25 cellular contexts compared by ENCODE assay signal in genomic region chr20:62087227-62087626, GRCh38. TPM values are rescaled to one million over a fixed set of nuclear protein-coding genes. Genes with fewer than 3 reads are reported as not detected.
DNase-seq lines count a peak whose midpoint lies in the region; ATAC-seq and TF ChIP-seq lines count a peak whose summit lies in the region.
"Had no signal": no experiment of that assay in that cellular context is flagged by ENCODE, and none has a peak within 500 bp of the region (broad histone marks: within the 10 kb centered on the region; RNA-seq: fewer than 3 reads in every experiment).

No MANE protein-coding gene starts in this region.

- no peaks in the 10 kb centered on the region for H3F3A ChIP-seq in PC-3 (ENCODE audit: low read length, unreplicated experiment)

- DNase-seq in NCI-H748 (lab: John Stamatoyannopoulos, UW; ENCODE audit: unreplicated experiment) (peak; percentile 10), NCI-H748 treated with DMSO at 0.1 percent for 48 hours (lab: John Stamatoyannopoulos, UW) (no peak), PC-3 (peak; percentile 52), fibroblast of villous mesenchyme (ENCODE audit: low read depth) (peak; percentile 26), psoas muscle (no peak), NCI-H146 treated with DMSO at 0.1 percent for 48 hours (lab: John Stamatoyannopoulos, UW; ENCODE audit: unreplicated experiment) (no peak)
- DNase-seq: activated CD4-positive, alpha-beta T cell treated with anti-CD3 and anti-CD28 coated beads, Interleukin-2, amount 50 U/mL, for 4 hours; activated CD4-positive, CD25-positive, alpha-beta regulatory T cell; activated CD8-positive, alpha-beta memory T cell treated with anti-CD3 and anti-CD28 coated beads, Interleukin-2, amount 50 U/mL, for 4 hours; AML-193; CD4-positive, alpha-beta memory T cell; DMS79; glutamatergic neuron; HCEC 1CT; MM.1S; NCI-H1436 treated with DMSO at 0.1 percent for 48 hours; NCI-H2171; NCI-H524 treated with DMSO at 0.1 percent for 48 hours; nucleus accumbens; stimulated activated CD4-positive, alpha-beta T cell treated with anti-CD3 and anti-CD28 coated beads, Interleukin-4, amount 100 ng/mL, for 1 hour had no signal

- H3K4me1 ChIP-seq in PC-3 (ENCODE audit: insufficient read depth, low read length) (peaks cover 10% of the 10 kb centered on the region), psoas muscle (no peaks in the 10 kb centered on the region)
- H3K4me1 ChIP-seq: suprapubic skin had no signal

- 0 out of 2 replicates have a peak overlapping the region, but pooled peaks have one; percentile 16 for H3K4me2 ChIP-seq in PC-3 (ENCODE audit: low read length)

- no peak overlapping the region for H3K27ac ChIP-seq in PC-3 (ENCODE audit: low read length)
- no peak overlapping the region for H3K27ac ChIP-seq in psoas muscle
- H3K27ac ChIP-seq: suprapubic skin had no signal

- no peak for TF ChIP-seq CTCF in PC-3 (conservative IDR thresholded peaks at IDR 0.05; ENCODE audit: low read depth, low read length)
- no peak for TF ChIP-seq CTCF in fibroblast of villous mesenchyme (IDR thresholded peaks at IDR 0.05; ENCODE audit: insufficient read depth, low read depth, low read length)
- TF ChIP-seq CTCF in psoas muscle (IDR thresholded peaks at IDR 0.05), result no peak

- 22 to 28% (median 26%) methylated on average over 11 of the region's 11 CpGs for WGBS in psoas muscle, 3 donors

- H3K4me3 ChIP-seq in PC-3 (ENCODE audit: low read length), result no peak overlapping the region
- H3K4me3 ChIP-seq in fibroblast of villous mesenchyme (ENCODE audit: low read depth, low read length), result no peak overlapping the region
- H3K4me3 ChIP-seq in psoas muscle, result no peak overlapping the region
- H3K4me3 ChIP-seq: suprapubic skin had no signal

- no peaks in the 10 kb centered on the region for H3K79me2 ChIP-seq in PC-3 (ENCODE audit: low read length)

- H3K27me3 ChIP-seq in PC-3 (ENCODE audit: low read length), result 0 out of 2 replicates have a peak, but pooled peaks cover 15% of the 10 kb centered on the region
- no peaks in the 10 kb centered on the region for H3K27me3 ChIP-seq in psoas muscle (ENCODE audit: insufficient read depth in 3 of 3, low read length in 2 of 3)

- intact Hi-C loops in PC-3 (cut with micrococcal nuclease), result no loop called here
- intact Hi-C loops in psoas muscle (cut with DNase I), result no loop called here

- BruUV-seq in PC-3 (replicated peaks; lab: Mats Ljungman, UMichigan), result no TSS peak

- no peaks in the 10 kb centered on the region for H3K9me3 ChIP-seq in PC-3 (ENCODE audit: low read length)
- H3K9me3 ChIP-seq in psoas muscle, result no peaks in the 10 kb centered on the region
- H3K9me3 ChIP-seq: suprapubic skin had no signal

- CTCF ChIA-PET in PC-3 (lab: Charles Lee), result no interaction called here

- no peak overlapping the region for H2AFZ ChIP-seq in PC-3 (ENCODE audit: low read length)

- no peaks in the 10 kb centered on the region for H3K36me3 ChIP-seq in PC-3 (ENCODE audit: low read depth, low read length)
- no peaks in the 10 kb centered on the region for H3K36me3 ChIP-seq in psoas muscle (ENCODE audit: insufficient read depth in 1 of 2, low read depth in 1 of 2)
- H3K36me3 ChIP-seq: suprapubic skin had no signal

- H3K9ac ChIP-seq in PC-3 (ENCODE audit: low read length), result no peak overlapping the region

- no peaks in the 10 kb centered on the region for H4K20me1 ChIP-seq in PC-3 (ENCODE audit: low read length)

- no peaks in the 10 kb centered on the region for H3K9me2 ChIP-seq in PC-3 (replicated peaks; ENCODE audit: low read length)

- POLR2A ChIA-PET in PC-3 (lab: Charles Lee; ENCODE audit: unreplicated experiment), result no interaction called here

- ATAC-seq in PC-3, result peak; percentile 25; the same call in 1 of the 2 replicates
- peak; percentile 50 to 72 (median 64) for ATAC-seq in psoas muscle
- no peak for ATAC-seq in HG02678 (IDR thresholded peaks at IDR 0.05; ENCODE audit: unreplicated experiment)
- no peak for ATAC-seq in GM21390 (IDR thresholded peaks at IDR 0.05; ENCODE audit: unreplicated experiment)
- ATAC-seq: Right ventricle myocardium inferior; stimulated activated memory B cell treated with anti-CD40 and anti-IgM and Interleukin-4, amounts not matched to agents 10 μg/mL and 1 μg/mL and 100 μg/mL, for 72 hours had no signal

RNA-seq across cellular contexts. Expression of gene TAF4, which starts 21.5 kb away (rescaled TPM):
- 9.6 and 15.1 TPM in 2 replicates for total RNA-seq in PC-3 (2014; rRNA removed)
- total RNA-seq in fibroblast of villous mesenchyme, result 3.0 and 3.5 TPM in 2 replicates
- 10 to 100 TPM; 10.7 to 17.7 (median 14.4) TPM for total RNA-seq in psoas muscle
- polyA plus RNA-seq in psoas muscle, result 1 to 10 TPM; 2.8 to 6.3 (median 3.3) TPM

RNA-seq across cellular contexts. Expression of gene LSM14B, which starts 35.0 kb away (rescaled TPM):
- total RNA-seq in PC-3 (2014; rRNA removed), result 50.1 and 51.8 TPM in 2 replicates
- 28.7 and 30.7 TPM in 2 replicates for total RNA-seq in fibroblast of villous mesenchyme
- 10 to 100 TPM; 52.4 to 67.0 (median 60.8) TPM for total RNA-seq in psoas muscle
- polyA plus RNA-seq in psoas muscle, result 10 to 100 TPM; 26.4 to 54.2 (median 39.6) TPM

RNA-seq across cellular contexts. Expression of gene PSMA7, which starts 56.0 kb away (rescaled TPM):
- 751 and 808 TPM in 2 replicates for total RNA-seq in PC-3 (2014; rRNA removed)
- total RNA-seq in fibroblast of villous mesenchyme, result 295 and 322 TPM in 2 replicates
- total RNA-seq in psoas muscle, result 100 to 1,000 TPM; 307 to 499 (median 459) TPM
- 1,000 to 10,000 TPM in 1 of 3 donors, 100 to 1,000 TPM in 2; 652 to 1,146 (median 986) TPM for polyA plus RNA-seq in psoas muscle

RNA-seq across cellular contexts. Expression of gene SS18L1, which starts 56.3 kb away (rescaled TPM):
- total RNA-seq in PC-3 (2014; rRNA removed) (17.9 and 19.1 TPM in 2 replicates), fibroblast of villous mesenchyme (14.2 and 14.8 TPM in 2 replicates), psoas muscle (10 to 100 TPM; 10.2 to 18.0 (median 13.2) TPM)
- polyA plus RNA-seq in psoas muscle, result 10 to 100 TPM; 10.1 to 12.7 (median 10.3) TPM

Comparison
In these comparisons a context has a peak if more than half of its experiments do, and no peak if none do; other contexts are left out.
1. DNase-seq: peak in NCI-H748 (single experiment), PC-3 (single experiment) and fibroblast of villous mesenchyme (single experiment); none in NCI-H748 treated with DMSO at 0.1 percent for 48 hours (single experiment), psoas muscle (0 of 2) and NCI-H146 treated with DMSO at 0.1 percent for 48 hours (single experiment).
2. ATAC-seq: peak in PC-3 (single experiment) and psoas muscle (4 of 4); none in HG02678 (single experiment) and GM21390 (single experiment).